1 cellular context compared by ENCODE assay signal in genomic region chr13:46624353-46624752, GRCh38.
A peak's percentile ranks its signal among the peaks of the same experiment; 100 is the strongest.
TF ChIP-seq lines count a peak whose summit lies in the region.

No MANE protein-coding gene starts in this region.

TF ChIP-seq in GM12878, 131 proteins besides CTCF, POLR2A, EP300 and RAD21 (continued from another document):
- 0 out of 2 replicates have a peak, but pooled peaks have one; percentile 32 for TF ChIP-seq ATF2 (IDR thresholded peaks at IDR 0.05; ENCODE audit: low read length)
- TF ChIP-seq PAX5 (IDR thresholded peaks at IDR 0.05; ENCODE audit: borderline replicate concordance, low read depth, low read length) = no peak
- 0 out of 2 replicates have a peak, but pooled peaks have one; percentile 33 for TF ChIP-seq BCL11A (IDR thresholded peaks at IDR 0.05; ENCODE audit: low read depth, low read length)
- no peak for TF ChIP-seq TAF1 (IDR thresholded peaks at IDR 0.05; ENCODE audit: borderline replicate concordance, low read depth, low read length)
- TF ChIP-seq STAT1 (conservative IDR thresholded peaks at IDR 0.05) = no peak
- peak; percentile 46 to 52; a peak in 3 of 4 replicates for TF ChIP-seq IKZF2 (IDR thresholded peaks at IDR 0.05)
- peak; percentile 73; the same call in 1 of the 2 replicates for TF ChIP-seq NFIC (IDR thresholded peaks at IDR 0.05; ENCODE audit: low read depth, low read length)
- TF ChIP-seq JUNB (IDR thresholded peaks at IDR 0.05) = peak; percentile 59; the same call in 1 of the 2 replicates
- peak; percentile 82 for TF ChIP-seq YY1 (IDR thresholded peaks at IDR 0.05; ENCODE audit: low read depth, low read length)
- TF ChIP-seq BCL3 (IDR thresholded peaks at IDR 0.05; ENCODE audit: borderline replicate concordance, insufficient read depth, low read depth, low read length, poor library complexity, severe bottlenecking) = no peak
- TF ChIP-seq RELB (IDR thresholded peaks at IDR 0.05; ENCODE audit: low read depth) = peak; percentile 60
- TF ChIP-seq RUNX3 (IDR thresholded peaks at IDR 0.05; ENCODE audit: low read length) = peak; percentile 41; the same call in 1 of the 2 replicates
- TF ChIP-seq SKIL (IDR thresholded peaks at IDR 0.05; ENCODE audit: low read depth, poor library complexity, severe bottlenecking) = no peak
- TF ChIP-seq RBBP5 (conservative IDR thresholded peaks at IDR 0.05) = no peak
- no peak for TF ChIP-seq REST (IDR thresholded peaks at IDR 0.05; ENCODE audit: low read depth, low read length)
- no peak for TF ChIP-seq NKRF (conservative IDR thresholded peaks at IDR 0.05)
- TF ChIP-seq GATAD2B (conservative IDR thresholded peaks at IDR 0.05; ENCODE audit: low read depth) = no peak
- TF ChIP-seq RB1 (IDR thresholded peaks at IDR 0.05; ENCODE audit: borderline replicate concordance) = no peak
- no peak for TF ChIP-seq ZNF24 (IDR thresholded peaks at IDR 0.05)
- TF ChIP-seq DPF2 (IDR thresholded peaks at IDR 0.05) = no peak
- TF ChIP-seq MEF2B (IDR thresholded peaks at IDR 0.05; ENCODE audit: partially characterized antibody, poor library complexity, severe bottlenecking) = no peak
- TF ChIP-seq CBX5 (IDR thresholded peaks at IDR 0.05; ENCODE audit: low read depth) = no peak
- peak; percentile 70 for TF ChIP-seq IKZF1 (conservative IDR thresholded peaks at IDR 0.05)
- no peak for TF ChIP-seq RELA (IDR thresholded peaks at IDR 0.05; ENCODE audit: borderline replicate concordance, partially characterized antibody)
- TF ChIP-seq CREM (IDR thresholded peaks at IDR 0.05; ENCODE audit: low read depth) = peak; percentile 28; the same call in 1 of the 2 replicates
- TF ChIP-seq EED (IDR thresholded peaks at IDR 0.05; ENCODE audit: low read depth) = peak; percentile 67
- TF ChIP-seq USF1 (IDR thresholded peaks at IDR 0.05; ENCODE audit: borderline replicate concordance, extremely low read length, insufficient read depth, low read depth, low read length) = no peak
TF ChIP-seq in GM12878: peak in this region for 11.
